Comparison of ENCODE assay signal across 12 cellular contexts in the genomic region with DNA sequence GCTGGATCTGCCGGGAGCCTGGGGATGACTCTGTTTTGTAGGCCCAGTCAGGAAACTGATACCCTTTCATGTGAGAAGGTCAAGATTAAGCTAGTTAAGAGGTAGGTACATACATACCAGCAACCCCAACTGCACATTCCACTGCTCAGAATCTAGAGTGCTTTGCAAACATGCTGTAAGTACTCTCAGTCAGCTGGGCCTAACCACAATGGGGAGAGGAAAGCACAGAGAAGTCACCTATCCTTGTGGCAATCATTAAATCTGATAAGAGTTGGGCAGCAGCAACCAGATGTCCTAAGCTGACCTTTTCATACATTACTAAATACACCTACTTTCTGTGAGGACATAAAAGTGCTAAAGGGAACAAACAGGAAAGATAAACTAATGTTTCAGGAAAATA. TPM values are rescaled to one million over a fixed set of nuclear protein-coding genes. Genes with fewer than 3 reads are reported as not detected.
DNase-seq lines count a peak whose midpoint lies in the region; ATAC-seq and TF ChIP-seq lines count a peak whose summit lies in the region.
"Had no signal": no experiment of that assay in that cellular context is flagged by ENCODE, and none has a peak within 500 bp of the region (broad histone marks: within the 10 kb centered on the region; RNA-seq: fewer than 3 reads in every experiment).

No MANE protein-coding gene starts in this region.

- H3F3A ChIP-seq in neural cell (ENCODE audit: insufficient read depth, low read length, poor library complexity, severe bottlenecking) = no peaks in the 10 kb centered on the region

- no peak overlapping the region for H3K4me2 ChIP-seq in neural cell (ENCODE audit: low read length)

- H3K4me1 Mint-ChIP-seq in CD8-positive, alpha-beta T cell (ENCODE audit: low read depth) = peaks cover 77% of the 10 kb centered on the region
- H3K4me1 Mint-ChIP-seq in effector memory CD8-positive, alpha-beta T cell (ENCODE audit: low read depth in 2 of 2) = peaks cover 63 to 69% of the 10 kb centered on the region in 2 donors

- no peaks in the 10 kb centered on the region for H3K27me3 Mint-ChIP-seq in CD8-positive, alpha-beta T cell (ENCODE audit: low read depth)
- no peaks in the 10 kb centered on the region for H3K27me3 Mint-ChIP-seq in effector memory CD8-positive, alpha-beta T cell

- no peaks in the 10 kb centered on the region for H3K9me3 ChIP-seq in CD8-positive, alpha-beta T cell (ENCODE audit: low read length)
- H3K9me3 ChIP-seq in neural cell (ENCODE audit: low read length) = no peaks in the 10 kb centered on the region
- H3K9me3 ChIP-seq: thyroid gland had no signal

- H3K27ac Mint-ChIP-seq in CD8-positive, alpha-beta T cell = no peak overlapping the region
- peak overlapping the region; percentile 85 to 98 for H3K27ac Mint-ChIP-seq in effector memory CD8-positive, alpha-beta T cell

- peak overlapping the region; percentile 6 for H3K4me3 Mint-ChIP-seq in CD8-positive, alpha-beta T cell
- H3K4me3 Mint-ChIP-seq in effector memory CD8-positive, alpha-beta T cell = peak overlapping the region; percentile 24 to 98

- POLR2A ChIA-PET in CD8-positive, alpha-beta T cell (lab: Charles Lee) = no interaction called here

- H3K36me3 ChIP-seq in CD8-positive, alpha-beta T cell (ENCODE audit: insufficient read depth, low read length) = peaks cover 10% of the 10 kb centered on the region
- H3K36me3 ChIP-seq in neural cell (ENCODE audit: insufficient read depth, low read length) = peaks cover 6% of the 10 kb centered on the region

- no peak for TF ChIP-seq EP300 in neural cell (conservative IDR thresholded peaks at IDR 0.05; ENCODE audit: poor library complexity, severe bottlenecking)

- H3K79me2 ChIP-seq in neural cell (replicated peaks; ENCODE audit: insufficient read depth, low read length) = peaks cover 17% of the 10 kb centered on the region

- H3K9ac ChIP-seq in neural cell (ENCODE audit: low read length) = no peak overlapping the region

- no peak overlapping the region for H2AFZ ChIP-seq in neural cell (ENCODE audit: low read depth, low read length)

- no peak overlapping the region for H3K27ac ChIP-seq in CD8-positive, alpha-beta T cell (ENCODE audit: low read depth, low read length)
- no peak overlapping the region for H3K27ac ChIP-seq in neural cell (ENCODE audit: low read length)
- H3K27ac ChIP-seq: thyroid gland had no signal

- peaks cover 3% of the 10 kb centered on the region for H4K20me1 ChIP-seq in neural cell (ENCODE audit: insufficient read depth)

- CTCF ChIA-PET in CD8-positive, alpha-beta T cell (lab: Charles Lee) = interaction anchor here (5.1 to 6.5 kb wide), 2 partner anchors 19 to 45 kb away, joined by 32 to 59 read pairs; no protein-coding TSS in a partner anchor

- H3K27me3 ChIP-seq in CD8-positive, alpha-beta T cell (ENCODE audit: insufficient read depth, low read length) = no peaks in the 10 kb centered on the region
- no peaks in the 10 kb centered on the region for H3K27me3 ChIP-seq in neural cell (ENCODE audit: insufficient read depth, low read depth, low read length)
- H3K27me3 ChIP-seq: thyroid gland had no signal

- H3K9me3 Mint-ChIP-seq in CD8-positive, alpha-beta T cell = no peaks in the 10 kb centered on the region
- H3K9me3 Mint-ChIP-seq in effector memory CD8-positive, alpha-beta T cell = no peaks in the 10 kb centered on the region

- no peak for DNase-seq in CD8-positive, alpha-beta T cell
- DNase-seq in NCI-H2029 treated with DMSO at 0.1 percent for 48 hours (lab: John Stamatoyannopoulos, UW) (peak; percentile 81), HuH-7.5 (ENCODE audit: low spot score) (no peak), KBM-7 (no peak)
- DNase-seq in effector memory CD8-positive, alpha-beta T cell = no peak
- no peak for DNase-seq in effector CD8-positive, alpha-beta T cell (lab: John Stamatoyannopoulos, UW)
- DNase-seq: left cardiac atrium, NCI-H774, thyroid gland had no signal

- no peak overlapping the region for H3K4me3 ChIP-seq in CD8-positive, alpha-beta T cell (ENCODE audit: low read depth, low read length)
- H3K4me3 ChIP-seq in neural cell (ENCODE audit: low read length) = peak overlapping the region; percentile 92
- H3K4me3 ChIP-seq: thyroid gland had no signal

- TF ChIP-seq RAD21 in neural cell (conservative IDR thresholded peaks at IDR 0.05) = no peak

- intact Hi-C loops in CD8-positive, alpha-beta T cell (cut with DNase I, micrococcal nuclease) = loop anchor here (5.0 to 10.0 kb wide), 4 partner anchors 408 to 1879 kb away; partner anchors contain the start of genes ISG20L2 (in 1 of the 2), MEF2D (in 1 of the 2) and METTL25B (in 1 of the 2)

- in situ Hi-C loops in KBM-7 (cut with MboI; ENCODE audit: low pct_unique_long_range_greater_than_20kb, low sequenced_read_pairs) = no loop called here

- no peak for ATAC-seq in CD8-positive, alpha-beta T cell
- ATAC-seq in effector memory CD8-positive, alpha-beta T cell (replicated peaks) = no peak
- no peak for ATAC-seq in HG03521 (IDR thresholded peaks at IDR 0.05; ENCODE audit: unreplicated experiment)
- ATAC-seq: left cardiac atrium had no signal

- peaks cover 63% of the 10 kb centered on the region for H3K36me3 Mint-ChIP-seq in CD8-positive, alpha-beta T cell
- H3K36me3 Mint-ChIP-seq in effector memory CD8-positive, alpha-beta T cell (ENCODE audit: insufficient read depth) = peaks cover 74% of the 10 kb centered on the region

- H3K4me1 ChIP-seq in CD8-positive, alpha-beta T cell (ENCODE audit: insufficient read depth, low read length) = peaks cover 71% of the 10 kb centered on the region

- no peak for TF ChIP-seq CTCF in CD8-positive, alpha-beta T cell (IDR thresholded peaks at IDR 0.05)
- no peak for TF ChIP-seq CTCF in neural cell (IDR thresholded peaks at IDR 0.05; ENCODE audit: poor library complexity, severe bottlenecking)

- H3K9me2 ChIP-seq in neural cell (ENCODE audit: insufficient read depth, low read length) = no peaks in the 10 kb centered on the region

TF ChIP-seq in neural cell, 6 proteins besides CTCF, POLR2A, EP300 and RAD21:
- TF ChIP-seq SMC3 (conservative IDR thresholded peaks at IDR 0.05; ENCODE audit: poor library complexity) = no peak
- no peak for TF ChIP-seq EZH2 (IDR thresholded peaks at IDR 0.05; ENCODE audit: borderline replicate concordance, insufficient read depth, low read length, poor library complexity, severe bottlenecking)
- no peak for TF ChIP-seq TAF1 (IDR thresholded peaks at IDR 0.05; ENCODE audit: low read depth)
- TF ChIP-seq REST (IDR thresholded peaks at IDR 0.05; ENCODE audit: borderline replicate concordance) = no peak
- TF ChIP-seq POLR2AphosphoS5 (IDR thresholded peaks at IDR 0.05) = no peak
- TF ChIP-seq MXI1 (conservative IDR thresholded peaks at IDR 0.05; ENCODE audit: poor library complexity, severe bottlenecking) = no peak
TF ChIP-seq in neural cell: peak in this region for 0.

RNA-seq across cellular contexts. Expression of gene ETV3, which starts 2.5 kb away (rescaled TPM):
- 10 to 100 TPM; 88.9 to 94.0 TPM for total RNA-seq in CD8-positive, alpha-beta T cell
- polyA plus RNA-seq in neural cell = 7.6 and 9.9 TPM in 2 replicates
- polyA minus RNA-seq in neural cell = 36.3 and 39.4 TPM in 2 replicates

RNA-seq across cellular contexts. Expression of gene ETV3L, which starts 36.0 kb away (rescaled TPM):
- not detected for total RNA-seq in CD8-positive, alpha-beta T cell
- not detected in 2 replicates for polyA plus RNA-seq in neural cell
- polyA minus RNA-seq in neural cell = not detected in 2 replicates
- total RNA-seq: left cardiac atrium, posterior vena cava, thyroid gland had no signal
